ENCODE assay signal across 8 cellular contexts in the genomic region with DNA sequence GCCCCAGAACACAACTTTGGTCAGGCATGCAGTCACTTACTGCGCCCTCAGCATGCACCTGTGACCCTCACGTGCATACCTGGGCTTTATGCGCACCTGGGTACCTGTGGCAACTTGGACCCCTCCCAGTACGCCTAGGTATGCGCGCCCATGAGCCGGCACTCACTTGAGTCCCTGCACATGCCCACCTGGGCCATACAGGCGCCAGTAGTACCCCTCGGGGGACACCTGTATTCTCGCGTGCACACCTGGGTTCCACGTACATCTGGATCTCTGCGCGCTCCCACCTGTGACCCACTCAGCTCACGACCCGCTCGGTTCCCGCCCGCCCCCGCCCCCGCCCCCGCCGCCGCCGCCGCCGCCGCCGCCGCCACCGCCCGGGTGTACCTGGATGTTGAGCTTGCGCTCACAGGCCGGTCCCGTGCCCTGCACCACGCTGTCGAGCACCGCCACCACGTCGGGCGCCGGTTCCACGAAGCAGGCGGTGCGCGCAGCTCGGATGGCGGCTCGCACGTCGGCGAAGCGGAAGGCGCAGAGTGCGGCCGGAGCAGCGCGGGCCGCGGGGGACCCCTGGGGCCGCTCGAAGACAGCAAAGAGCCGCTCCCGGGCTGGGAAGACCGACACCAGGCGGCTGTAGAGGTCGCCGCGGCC. TPM values are rescaled to one million over a fixed set of nuclear protein-coding genes. Genes with fewer than 3 reads are reported as not detected.
DNase-seq lines count a peak whose midpoint lies in the region; ATAC-seq and TF ChIP-seq lines count a peak whose summit lies in the region.

No MANE protein-coding gene starts in this region.

- DNase-seq in stimulated activated naive CD8-positive, alpha-beta T cell treated with anti-CD3 and anti-CD28 coated beads, Interleukin-15, Interleukin-2, amounts not matched to agents 100 U/mL and 50 U/mL, for 24 hours, result no peak
- peak; percentile 61 for DNase-seq in choroid plexus epithelial cell (ENCODE audit: low read depth)
- no peak for DNase-seq in aorta
- no peak for DNase-seq in HK-2 (ENCODE audit: unreplicated experiment)
- DNase-seq in NCI-H1694 (lab: John Stamatoyannopoulos, UW), result no peak

- intact Hi-C loops in aorta (cut with DNase I), result loop anchor here (5.0 kb wide), 3 partner anchors 43 to 163 kb away; partner anchors contain the start of gene IFT122 (in 1 of the 2)

- H3K27me3 ChIP-seq in mucosa of rectum (ENCODE audit: control insufficient read depth in 2 of 2, insufficient read depth in 2 of 2, low read length in 2 of 2) (peaks cover 13% of the 10 kb centered on the region in 2 donors), aorta (ENCODE audit: control insufficient read depth in 1 of 2, insufficient read depth in 2 of 2, low read length in 1 of 2) (no peaks in the 10 kb centered on the region)

- no peak overlapping the region for H3K27ac Mint-ChIP-seq in stimulated activated naive CD8-positive, alpha-beta T cell treated with anti-CD3 and anti-CD28 coated beads, Interleukin-15, Interleukin-2, amounts not matched to agents 100 ng/mL and 50 ng/mL, for 24 hours

- WGBS in aorta, 2 donors, result 2% methylated on average over 41 to 69 of the region's 69 CpGs

- peaks cover 26 to 27% of the 10 kb centered on the region in 2 donors for H3K4me1 ChIP-seq in mucosa of rectum (ENCODE audit: control insufficient read depth in 2 of 2, insufficient read depth in 2 of 2, low read length in 2 of 2)
- no peaks in the 10 kb centered on the region for H3K4me1 ChIP-seq in aorta (ENCODE audit: control insufficient read depth in 1 of 2, insufficient read depth in 2 of 2, low read length in 2 of 2)

- peak overlapping the region; percentile 73 to 76 for H3K27ac ChIP-seq in mucosa of rectum (ENCODE audit: low read depth in 2 of 2, low read length in 2 of 2)
- no peak overlapping the region for H3K27ac ChIP-seq in aorta (ENCODE audit: low read depth in 1 of 2, low read length in 2 of 2)

- no peaks in the 10 kb centered on the region for H3K36me3 Mint-ChIP-seq in stimulated activated naive CD8-positive, alpha-beta T cell treated with anti-CD3 and anti-CD28 coated beads, Interleukin-15, Interleukin-2, amounts not matched to agents 100 ng/mL and 50 ng/mL, for 24 hours (ENCODE audit: low read depth)

- peaks cover 32% of the 10 kb centered on the region for H3K27me3 Mint-ChIP-seq in stimulated activated naive CD8-positive, alpha-beta T cell treated with anti-CD3 and anti-CD28 coated beads, Interleukin-15, Interleukin-2, amounts not matched to agents 100 ng/mL and 50 ng/mL, for 24 hours

- H3K4me3 ChIP-seq in choroid plexus epithelial cell (ENCODE audit: low read depth, low read length), result peak overlapping the region; percentile 72
- H3K4me3 ChIP-seq in mucosa of rectum (ENCODE audit: low read length in 2 of 2), result peak overlapping the region; percentile 62 to 75
- peak overlapping the region; percentile 6 to 59 for H3K4me3 ChIP-seq in aorta (ENCODE audit: low read length in 2 of 2)

- TF ChIP-seq CTCF in choroid plexus epithelial cell (conservative IDR thresholded peaks at IDR 0.05; ENCODE audit: low read depth, low read length), result no peak

- peak overlapping the region; percentile 32 to 63 for H3K9ac ChIP-seq in mucosa of rectum (ENCODE audit: low read depth in 1 of 2, low read length in 2 of 2)

- H3K9me3 Mint-ChIP-seq in stimulated activated naive CD8-positive, alpha-beta T cell treated with anti-CD3 and anti-CD28 coated beads, Interleukin-15, Interleukin-2, amounts not matched to agents 100 ng/mL and 50 ng/mL, for 24 hours, result no peaks in the 10 kb centered on the region

- H3K4me1 Mint-ChIP-seq in stimulated activated naive CD8-positive, alpha-beta T cell treated with anti-CD3 and anti-CD28 coated beads, Interleukin-15, Interleukin-2, amounts not matched to agents 100 ng/mL and 50 ng/mL, for 24 hours (ENCODE audit: low read depth), result peaks cover 16% of the 10 kb centered on the region

- peak overlapping the region; percentile 83 for H3K4me3 Mint-ChIP-seq in stimulated activated naive CD8-positive, alpha-beta T cell treated with anti-CD3 and anti-CD28 coated beads, Interleukin-15, Interleukin-2, amounts not matched to agents 100 ng/mL and 50 ng/mL, for 24 hours

- H3K9me3 ChIP-seq in mucosa of rectum (ENCODE audit: control insufficient read depth in 2 of 2, low read length in 2 of 2) (no peaks in the 10 kb centered on the region), aorta (ENCODE audit: control insufficient read depth, low read length) (no peaks in the 10 kb centered on the region)

- H3K36me3 ChIP-seq in mucosa of rectum (ENCODE audit: control insufficient read depth in 2 of 2, insufficient read depth in 2 of 2, low read length in 2 of 2) (no peaks in the 10 kb centered on the region), aorta (ENCODE audit: control insufficient read depth in 1 of 2, insufficient read depth in 2 of 2, low read length in 1 of 2) (no peaks in the 10 kb centered on the region)

- no peak for ATAC-seq in stimulated activated naive CD8-positive, alpha-beta T cell treated with anti-CD3 and anti-CD28 coated beads, Interleukin-15, Interleukin-2, amounts not matched to agents 100 U/mL and 50 U/mL, for 24 hours
- ATAC-seq in aorta (ENCODE audit: low FRiP score), result peak; percentile 6
- no peak for ATAC-seq in HG03280 (IDR thresholded peaks at IDR 0.05; ENCODE audit: unreplicated experiment)

RNA-seq across cellular contexts. Expression of gene PLXND1, which starts 1.4 kb away (rescaled TPM):
- total RNA-seq in aorta, result 100 to 1,000 TPM; 176 to 358 TPM
- polyA plus RNA-seq in aorta, result 100 to 1,000 TPM in 1 of 2 donors, 10 to 100 TPM in 1; 55.5 to 149 TPM

Comparison
In these comparisons a context has a peak if more than half of its experiments do, and no peak if none do; other contexts are left out.
1. H3K27ac ChIP-seq: peak in mucosa of rectum (2 of 2); none in aorta (0 of 2).
2. Peak in every context shown above with its lines, with median percentiles within 50 percentile points of each other: H3K4me3 ChIP-seq.